In the genomic region with DNA sequence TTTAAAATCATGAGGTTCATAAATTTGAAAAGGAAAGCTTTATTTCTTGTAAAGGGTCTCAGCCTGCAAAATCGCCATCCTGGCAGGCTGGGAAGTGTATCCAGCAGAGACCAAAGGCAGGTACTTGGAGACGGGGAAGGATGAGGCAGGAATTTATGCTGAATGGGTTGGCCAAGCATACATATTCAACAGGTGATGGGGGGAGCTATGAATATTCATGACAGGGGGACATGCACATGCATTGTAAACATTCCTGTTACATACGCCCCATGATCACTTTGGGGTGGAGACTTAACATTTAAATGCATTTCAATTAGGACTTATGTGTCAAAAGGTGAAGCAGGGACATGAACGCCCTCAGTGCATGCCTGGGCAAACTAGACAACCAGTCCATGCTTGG, we compare ENCODE assay signal across 21 cellular contexts. TPM values are rescaled to one million over a fixed set of nuclear protein-coding genes. Genes with fewer than 3 reads are reported as not detected.
DNase-seq lines count a peak whose midpoint lies in the region; ATAC-seq, FAIRE-seq and TF ChIP-seq lines count a peak whose summit lies in the region.
"Had no signal": no experiment of that assay in that cellular context is flagged by ENCODE, and none has a peak within 500 bp of the region (broad histone marks: within the 10 kb centered on the region; RNA-seq: fewer than 3 reads in every experiment).

No MANE protein-coding gene starts in this region.

- H3K4me3 ChIP-seq in neutrophil (ENCODE audit: low read depth in 1 of 2, low read length in 1 of 2): no peak overlapping the region
- H3K4me3 ChIP-seq: HAP-1 had no signal

- ATAC-seq in activated naive CD8-positive, alpha-beta T cell treated with anti-CD3 and anti-CD28 coated beads, Interleukin-2, amount 50 U/mL, for 24 hours: no peak
- peak; percentile 89 for ATAC-seq in WTC11
- ATAC-seq in stimulated activated naive B cell treated with anti-CD40 and anti-IgM and Interleukin-4, amounts not matched to agents 10 μg/mL and 1 μg/mL and 100 μg/mL, for 72 hours (replicated peaks): no peak

- H3K9me3 ChIP-seq in neutrophil: no peaks in the 10 kb centered on the region
- H3K9me3 ChIP-seq: HAP-1 had no signal

- no peak for DNase-seq in activated naive CD8-positive, alpha-beta T cell treated with anti-CD3 and anti-CD28 coated beads for 36 hours
- no peak for DNase-seq in activated naive CD8-positive, alpha-beta T cell treated with anti-CD3 and anti-CD28 coated beads, Interleukin-2, amount 50 U/mL, for 24 hours
- peak; percentile 27 for DNase-seq in WTC11 (ENCODE audit: low spot score)
- DNase-seq in iPS-NIHi7 (ENCODE audit: extremely low spot score): peak; percentile 46
- no peak for DNase-seq in GM19239 (ENCODE audit: insufficient read length, low spot score)
- DNase-seq in OCI-M1 (lab: John Stamatoyannopoulos, UW): no peak
- DNase-seq in stimulated activated naive B cell treated with anti-CD40 and anti-IgM and Interleukin-4, amounts not matched to agents 10 μg/mL and 1 μg/mL and 100 μg/mL, for 72 hours: no peak
- DNase-seq: 8988T; DMS79 treated with DMSO at 0.1 percent for 48 hours; NCI-H1417 treated with DMSO at 0.1 percent for 48 hours; NCI-H187 treated with DMSO at 0.1 percent for 48 hours; NCI-H446; NCI-H69; NK-92 treated with Interleukin-12 subunit alpha and Interleukin-12 subunit beta, amount 100 ng/mL, for 24 hours; Right ventricle myocardium superior had no signal

- POLR2A ChIA-PET in WTC11 (lab: Charles Lee): interaction anchor here (0.5 to 1.0 kb wide), 3 partner anchors 11 to 324 kb away, joined by 3 read pairs; a partner anchor contains a TSS

- peak overlapping the region; percentile 6 for H3K27ac ChIP-seq in neutrophil
- H3K27ac ChIP-seq: KMS-11 had no signal

- H3K36me3 Mint-ChIP-seq in activated naive CD8-positive, alpha-beta T cell treated with anti-CD3 and anti-CD28 coated beads for 36 hours: peaks cover 13% of the 10 kb centered on the region
- H3K36me3 Mint-ChIP-seq in activated naive CD8-positive, alpha-beta T cell treated with anti-CD3 and anti-CD28 coated beads, Interleukin-2, amount 50 U/mL, for 24 hours (ENCODE audit: low read depth): peaks cover 11% of the 10 kb centered on the region
- peaks cover 4% of the 10 kb centered on the region for H3K36me3 Mint-ChIP-seq in WTC11
- H3K36me3 Mint-ChIP-seq in stimulated activated naive B cell treated with anti-CD40 and anti-IgM and Interleukin-4, amounts not matched to agents 10 μg/mL and 1 μg/mL and 100 μg/mL, for 72 hours: peaks cover 36 to 65% of the 10 kb centered on the region in 2 donors

- no peak overlapping the region for H3K4me3 Mint-ChIP-seq in activated naive CD8-positive, alpha-beta T cell treated with anti-CD3 and anti-CD28 coated beads for 36 hours
- no peak overlapping the region for H3K4me3 Mint-ChIP-seq in activated naive CD8-positive, alpha-beta T cell treated with anti-CD3 and anti-CD28 coated beads, Interleukin-2, amount 50 U/mL, for 24 hours
- H3K4me3 Mint-ChIP-seq in WTC11: no peak overlapping the region
- H3K4me3 Mint-ChIP-seq in stimulated activated naive B cell treated with anti-CD40 and anti-IgM and Interleukin-4, amounts not matched to agents 10 μg/mL and 1 μg/mL and 100 μg/mL, for 72 hours: no peak overlapping the region

- no peaks in the 10 kb centered on the region for H3K4me1 ChIP-seq in neutrophil (ENCODE audit: control insufficient read depth in 1 of 2, insufficient read depth in 1 of 2, low read depth in 1 of 2, low read length in 1 of 2)
- H3K4me1 ChIP-seq: HAP-1 had no signal

- no peaks in the 10 kb centered on the region for H3K9me3 Mint-ChIP-seq in activated naive CD8-positive, alpha-beta T cell treated with anti-CD3 and anti-CD28 coated beads for 36 hours
- H3K9me3 Mint-ChIP-seq in activated naive CD8-positive, alpha-beta T cell treated with anti-CD3 and anti-CD28 coated beads, Interleukin-2, amount 50 U/mL, for 24 hours: no peaks in the 10 kb centered on the region
- H3K9me3 Mint-ChIP-seq in WTC11: peaks cover 5% of the 10 kb centered on the region
- H3K9me3 Mint-ChIP-seq in stimulated activated naive B cell treated with anti-CD40 and anti-IgM and Interleukin-4, amounts not matched to agents 10 μg/mL and 1 μg/mL and 100 μg/mL, for 72 hours: no peaks in the 10 kb centered on the region

- peak overlapping the region; percentile 70 for H3K27ac Mint-ChIP-seq in activated naive CD8-positive, alpha-beta T cell treated with anti-CD3 and anti-CD28 coated beads for 36 hours
- no peak overlapping the region for H3K27ac Mint-ChIP-seq in activated naive CD8-positive, alpha-beta T cell treated with anti-CD3 and anti-CD28 coated beads, Interleukin-2, amount 50 U/mL, for 24 hours
- peak overlapping the region; percentile 82; the same call in 1 of the 2 replicates for H3K27ac Mint-ChIP-seq in WTC11
- H3K27ac Mint-ChIP-seq in stimulated activated naive B cell treated with anti-CD40 and anti-IgM and Interleukin-4, amounts not matched to agents 10 μg/mL and 1 μg/mL and 100 μg/mL, for 72 hours: no peak overlapping the region

- FAIRE-seq in GM19239 (lab: Jason Lieb, UNC): no peak

- H3K36me3 ChIP-seq in neutrophil: peaks cover 92% of the 10 kb centered on the region
- H3K36me3 ChIP-seq: HAP-1 had no signal

- H3K27me3 ChIP-seq in neutrophil: no peaks in the 10 kb centered on the region

- TF ChIP-seq CTCF in WTC11 (IDR thresholded peaks at IDR 0.05) (no peak), neutrophil (IDR thresholded peaks at IDR 0.05) (no peak)

- peaks cover 4% of the 10 kb centered on the region for H3K4me1 Mint-ChIP-seq in activated naive CD8-positive, alpha-beta T cell treated with anti-CD3 and anti-CD28 coated beads for 36 hours
- H3K4me1 Mint-ChIP-seq in activated naive CD8-positive, alpha-beta T cell treated with anti-CD3 and anti-CD28 coated beads, Interleukin-2, amount 50 U/mL, for 24 hours: no peaks in the 10 kb centered on the region
- peaks cover 16% of the 10 kb centered on the region for H3K4me1 Mint-ChIP-seq in WTC11
- H3K4me1 Mint-ChIP-seq in stimulated activated naive B cell treated with anti-CD40 and anti-IgM and Interleukin-4, amounts not matched to agents 10 μg/mL and 1 μg/mL and 100 μg/mL, for 72 hours: no peaks in the 10 kb centered on the region
- H3K4me1 Mint-ChIP-seq: CD14-positive monocyte had no signal

- CTCF ChIA-PET in WTC11 (lab: Charles Lee): interaction anchor here (0.7 to 1.6 kb wide), 4 partner anchors 26 to 408 kb away, joined by 3 to 5 read pairs (median 4); no protein-coding TSS in a partner anchor

- H3K27me3 Mint-ChIP-seq in activated naive CD8-positive, alpha-beta T cell treated with anti-CD3 and anti-CD28 coated beads for 36 hours: no peaks in the 10 kb centered on the region
- no peaks in the 10 kb centered on the region for H3K27me3 Mint-ChIP-seq in activated naive CD8-positive, alpha-beta T cell treated with anti-CD3 and anti-CD28 coated beads, Interleukin-2, amount 50 U/mL, for 24 hours
- no peaks in the 10 kb centered on the region for H3K27me3 Mint-ChIP-seq in WTC11 (ENCODE audit: low read depth)
- H3K27me3 Mint-ChIP-seq in stimulated activated naive B cell treated with anti-CD40 and anti-IgM and Interleukin-4, amounts not matched to agents 10 μg/mL and 1 μg/mL and 100 μg/mL, for 72 hours: no peaks in the 10 kb centered on the region

TF ChIP-seq in WTC11, 78 proteins besides CTCF, POLR2A, EP300 and RAD21:
- TF ChIP-seq, protein P1, sequence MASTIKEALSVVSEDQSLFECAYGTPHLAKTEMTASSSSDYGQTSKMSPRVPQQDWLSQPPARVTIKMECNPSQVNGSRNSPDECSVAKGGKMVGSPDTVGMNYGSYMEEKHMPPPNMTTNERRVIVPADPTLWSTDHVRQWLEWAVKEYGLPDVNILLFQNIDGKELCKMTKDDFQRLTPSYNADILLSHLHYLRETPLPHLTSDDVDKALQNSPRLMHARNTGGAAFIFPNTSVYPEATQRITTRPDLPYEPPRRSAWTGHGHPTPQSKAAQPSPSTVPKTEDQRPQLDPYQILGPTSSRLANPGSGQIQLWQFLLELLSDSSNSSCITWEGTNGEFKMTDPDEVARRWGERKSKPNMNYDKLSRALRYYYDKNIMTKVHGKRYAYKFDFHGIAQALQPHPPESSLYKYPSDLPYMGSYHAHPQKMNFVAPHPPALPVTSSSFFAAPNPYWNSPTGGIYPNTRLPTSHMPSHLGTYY (CRISPR knock-in tag; IDR thresholded peaks at IDR 0.05): 0 out of 2 replicates have a peak, but pooled peaks have one; percentile 26
- TF ChIP-seq, protein P2, sequence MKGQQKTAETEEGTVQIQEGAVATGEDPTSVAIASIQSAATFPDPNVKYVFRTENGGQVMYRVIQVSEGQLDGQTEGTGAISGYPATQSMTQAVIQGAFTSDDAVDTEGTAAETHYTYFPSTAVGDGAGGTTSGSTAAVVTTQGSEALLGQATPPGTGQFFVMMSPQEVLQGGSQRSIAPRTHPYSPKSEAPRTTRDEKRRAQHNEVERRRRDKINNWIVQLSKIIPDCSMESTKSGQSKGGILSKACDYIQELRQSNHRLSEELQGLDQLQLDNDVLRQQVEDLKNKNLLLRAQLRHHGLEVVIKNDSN (CRISPR knock-in tag; IDR thresholded peaks at IDR 0.05): no peak
- TF ChIP-seq GRHL2 (CRISPR knock-in tag; IDR thresholded peaks at IDR 0.05; ENCODE audit: insufficient replicate concordance, severe bottlenecking) (no peak), GTF2I (CRISPR knock-in tag; conservative IDR thresholded peaks at IDR 0.05) (no peak), ZNF138 (CRISPR knock-in tag; conservative IDR thresholded peaks at IDR 0.05) (no peak), TP53 (CRISPR knock-in tag; IDR thresholded peaks at IDR 0.05) (no peak), MXD4 (CRISPR knock-in tag; IDR thresholded peaks at IDR 0.05; ENCODE audit: borderline replicate concordance) (no peak), CREM (CRISPR knock-in tag; IDR thresholded peaks at IDR 0.05) (no peak), PRRX2 (CRISPR knock-in tag; IDR thresholded peaks at IDR 0.05) (0 out of 2 replicates have a peak, but pooled peaks have one; percentile 51)

RNA-seq across cellular contexts. Expression of a gene that starts 9.8 kb away (rescaled TPM):
- under 1 TPM in 1 of 2 experiments, not detected in 1; 0.85 TPM for total RNA-seq in activated naive CD8-positive, alpha-beta T cell treated with anti-CD3 and anti-CD28 coated beads for 36 hours
- 0.41 to 1.2 TPM (median 0.78 TPM) in 3 replicates for total RNA-seq in WTC11 (2021)
- total RNA-seq: M059J, OCI-LY7 had no signal

Comparison
In these comparisons a context has a peak if more than half of its experiments do, and no peak if none do; other contexts are left out.
1. H3K27ac Mint-ChIP-seq: peak in activated naive CD8-positive, alpha-beta T cell treated with anti-CD3 and anti-CD28 coated beads for 36 hours (single experiment) and WTC11 (single experiment); none in activated naive CD8-positive, alpha-beta T cell treated with anti-CD3 and anti-CD28 coated beads, Interleukin-2, amount 50 U/mL, for 24 hours (single experiment) and stimulated activated naive B cell treated with anti-CD40 and anti-IgM and Interleukin-4, amounts not matched to agents 10 μg/mL and 1 μg/mL and 100 μg/mL, for 72 hours (single experiment).
2. DNase-seq: peak in WTC11 (single experiment) and iPS-NIHi7 (single experiment); none in activated naive CD8-positive, alpha-beta T cell treated with anti-CD3 and anti-CD28 coated beads for 36 hours (single experiment), activated naive CD8-positive, alpha-beta T cell treated with anti-CD3 and anti-CD28 coated beads, Interleukin-2, amount 50 U/mL, for 24 hours (single experiment), GM19239 (single experiment), OCI-M1 (single experiment) and stimulated activated naive B cell treated with anti-CD40 and anti-IgM and Interleukin-4, amounts not matched to agents 10 μg/mL and 1 μg/mL and 100 μg/mL, for 72 hours (single experiment).